Comparison of ENCODE assay signal across 16 cellular contexts in the genomic region with DNA sequence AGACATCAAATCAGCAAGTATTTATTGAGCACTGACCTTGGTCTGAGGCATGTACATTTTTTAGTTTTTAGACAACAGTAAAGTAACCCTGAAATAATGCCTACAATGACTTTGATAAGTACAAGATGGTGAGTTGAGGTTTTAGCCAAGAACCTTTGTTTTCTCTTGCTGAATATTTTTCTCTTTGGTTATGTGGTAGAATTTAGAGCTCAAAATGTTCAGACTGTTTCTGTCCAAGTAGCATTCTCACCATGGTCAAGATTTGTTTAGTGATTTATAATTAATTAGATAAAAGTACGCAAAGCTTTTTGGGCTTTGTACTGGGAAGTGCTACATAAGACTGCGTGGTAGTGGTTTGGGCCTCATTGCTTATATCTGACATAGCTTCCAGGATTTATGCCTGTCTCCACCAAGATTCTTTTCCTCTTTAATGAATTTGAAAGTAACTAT.
DNase-seq lines count a peak whose midpoint lies in the region; FAIRE-seq and TF ChIP-seq lines count a peak whose summit lies in the region.
"Had no signal": no experiment of that assay in that cellular context is flagged by ENCODE, and none has a peak within 500 bp of the region (broad histone marks: within the 10 kb centered on the region; RNA-seq: fewer than 3 reads in every experiment).

No MANE protein-coding gene starts in this region.

- no peak for TF ChIP-seq POLR2A in adrenal gland (IDR thresholded peaks at IDR 0.05)

- 20 to 37% (median 34%) methylated on average over 2 of the region's 2 CpGs for WGBS in adrenal gland, 4 donors
- WGBS in smooth muscle cell (ENCODE audit: low lambda C conversion rate), result 96% methylated on average over 2 of the region's 2 CpGs

- H3K27ac ChIP-seq in adrenal gland (peak overlapping the region in 4 of 5 donors; percentile 15 to 58 (median 46)), smooth muscle cell (ENCODE audit: low read depth) (peak overlapping the region; percentile 43)
- H3K27ac ChIP-seq: BLaER1, HL-60 had no signal

- peaks cover 10% of the 10 kb centered on the region for H3K79me2 ChIP-seq in smooth muscle cell (ENCODE audit: low read depth)

- TF ChIP-seq CTCF in BJ (IDR thresholded peaks at IDR 0.05; ENCODE audit: insufficient read depth, low read depth, low read length) (no peak), adrenal gland (IDR thresholded peaks at IDR 0.05) (no peak), fibroblast of villous mesenchyme (IDR thresholded peaks at IDR 0.05; ENCODE audit: insufficient read depth, low read depth, low read length) (no peak), smooth muscle cell (IDR thresholded peaks at IDR 0.05; ENCODE audit: borderline replicate concordance, insufficient read depth, poor library complexity, severe bottlenecking) (no peak), D721Med (IDR thresholded peaks at IDR 0.05; ENCODE audit: insufficient read depth, missing control alignments) (no peak)

- H3K9ac ChIP-seq in smooth muscle cell (ENCODE audit: low read depth), result no peak overlapping the region
- H3K9ac ChIP-seq: BLaER1 had no signal

- H3F3A ChIP-seq in smooth muscle cell (ENCODE audit: low read depth), result no peaks in the 10 kb centered on the region

- no peak for FAIRE-seq in GM19239 (lab: Jason Lieb, UNC)
- FAIRE-seq in D721Med (lab: Jason Lieb, UNC), result no peak

- intact Hi-C loops in adrenal gland (cut with DNase I), result no loop called here

- H3K36me3 ChIP-seq in BJ (ENCODE audit: control insufficient read depth, insufficient read depth, low read length) (no peaks in the 10 kb centered on the region), adrenal gland (replicated peaks in 1 of 2) (no peaks in the 10 kb centered on the region), smooth muscle cell (ENCODE audit: low read depth) (no peaks in the 10 kb centered on the region)

- POLR2A ChIA-PET in BJ (lab: Charles Lee), result no interaction called here

- DNase-seq in BJ (ENCODE audit: low read depth) (peak; percentile 63), adrenal gland (no peak), fibroblast of villous mesenchyme (ENCODE audit: low read depth) (peak; percentile 59), smooth muscle cell (lab: John Stamatoyannopoulos, UW; ENCODE audit: unreplicated experiment) (no peak), GM19239 (ENCODE audit: insufficient read length, low spot score) (no peak), NCI-H524 (lab: John Stamatoyannopoulos, UW) (no peak), D721Med (ENCODE audit: insufficient read length, low spot score) (no peak)
- no peak for DNase-seq in stimulated activated CD4-positive, alpha-beta T cell treated with anti-CD3 and anti-CD28 coated beads, Interleukin-2, amount 100 ng/mL, for 24 hours
- DNase-seq: activated CD4-positive, alpha-beta T cell treated with anti-CD3 and anti-CD28 coated beads, Interleukin-2, amount 50 U/mL, for 48 hours; anterior cingulate cortex; head of caudate nucleus; left colon; NCI-H2029; NCI-H82 had no signal

- H3K9me3 ChIP-seq in adrenal gland (replicated peaks in 1 of 3) (no peaks in the 10 kb centered on the region), smooth muscle cell (replicated peaks; ENCODE audit: low read depth) (no peaks in the 10 kb centered on the region)
- H3K9me3 ChIP-seq: BLaER1 had no signal

- H2AFZ ChIP-seq in smooth muscle cell (ENCODE audit: low read depth), result no peak overlapping the region

- CTCF ChIA-PET in BJ (lab: Yijun Ruan, JAX), result interaction anchor here (0.9 to 1.4 kb wide), 2 partner anchors 9 to 15 kb away, joined by 3 read pairs; no protein-coding TSS in a partner anchor

- H3K4me2 ChIP-seq in smooth muscle cell, result peak overlapping the region; percentile 18
- H3K4me2 ChIP-seq: BLaER1 had no signal

- H3K27me3 ChIP-seq in BJ (ENCODE audit: control insufficient read depth, insufficient read depth, low read length) (no peaks in the 10 kb centered on the region), adrenal gland (no peaks in the 10 kb centered on the region), smooth muscle cell (ENCODE audit: low read depth) (no peaks in the 10 kb centered on the region)
- H3K27me3 ChIP-seq: BLaER1 had no signal

- peaks cover 22 to 62% of the 10 kb centered on the region in 2 donors for H3K4me1 ChIP-seq in adrenal gland (replicated peaks in 1 of 2)
- H3K4me1 ChIP-seq in smooth muscle cell (ENCODE audit: low read depth), result peaks cover 25% of the 10 kb centered on the region
- H3K4me1 ChIP-seq: BLaER1 had no signal

- H3K4me3 ChIP-seq in BJ (ENCODE audit: low read depth, low read length) (no peak overlapping the region), adrenal gland (peak overlapping the region in 1 of 4 donors; percentile 21), fibroblast of villous mesenchyme (ENCODE audit: low read depth, low read length) (peak overlapping the region; percentile 6), smooth muscle cell (no peak overlapping the region)
- H3K4me3 ChIP-seq: BLaER1 had no signal

- H4K20me1 ChIP-seq in smooth muscle cell (ENCODE audit: low read depth), result peaks cover 78% of the 10 kb centered on the region

Comparison
In these comparisons a context has a peak if more than half of its experiments do, and no peak if none do; other contexts are left out.
1. DNase-seq: peak in BJ (single experiment) and fibroblast of villous mesenchyme (single experiment); none in adrenal gland (0 of 7), smooth muscle cell (single experiment), GM19239 (single experiment), NCI-H524 (0 of 2), D721Med (single experiment) and stimulated activated CD4-positive, alpha-beta T cell treated with anti-CD3 and anti-CD28 coated beads, Interleukin-2, amount 100 ng/mL, for 24 hours (0 of 2).